9 cellular contexts compared by ENCODE assay signal in genomic region chr6:158815915-158816314, GRCh38. TPM values are rescaled to one million over a fixed set of nuclear protein-coding genes. Genes with fewer than 3 reads are reported as not detected.
DNase-seq lines count a peak whose midpoint lies in the region; ATAC-seq lines count a peak whose summit lies in the region.
"Had no signal": no experiment of that assay in that cellular context is flagged by ENCODE, and none has a peak within 500 bp of the region (broad histone marks: within the 10 kb centered on the region; RNA-seq: fewer than 3 reads in every experiment).

No MANE protein-coding gene starts in this region.

- no peak overlapping the region for H3K9ac ChIP-seq in iPS-18a (ENCODE audit: low read length)

- intact Hi-C loops in activated T-helper 1 cell treated with anti-CD3 and anti-CD28 coated beads, Interleukin-12 subunit alpha, Interleukin-12 subunit beta, Interleukin-2, Interleukin-4 antibody, amounts not matched to agents 30 ng/mL and 10 ng/mL and 1 ng/mL, durations not matched to agents 14 hours and 24 hours and 36 hours (cut with micrococcal nuclease) = loop anchor here (1.0 to 5.0 kb wide), 7 partner anchors 13 to 1156 kb away; partner anchors contain the start of genes TCP1 and TMEM181

- no peak overlapping the region for H3K27ac ChIP-seq in iPS-18a (ENCODE audit: low read length)

- POLR2A ChIA-PET in activated CD4-positive, alpha-beta T cell treated with anti-CD3 and anti-CD28 coated beads, Interleukin-2, amount 10 ng/mL, durations not matched to agents 7 days and 5 days (lab: Charles Lee) = no interaction called here

- H3K9me3 Mint-ChIP-seq in activated CD4-positive, alpha-beta T cell treated with anti-CD3 and anti-CD28 coated beads, Interleukin-2, amount 10 ng/mL, durations not matched to agents 7 days and 5 days = peaks cover 5% of the 10 kb centered on the region
- H3K9me3 Mint-ChIP-seq in activated T-helper 1 cell treated with anti-CD3 and anti-CD28 coated beads, Interleukin-12 subunit alpha, Interleukin-12 subunit beta, Interleukin-2, Interleukin-4 antibody, amounts not matched to agents 30 ng/mL and 10 ng/mL and 1 ng/mL, durations not matched to agents 14 hours and 24 hours and 36 hours = no peaks in the 10 kb centered on the region
- peaks cover 3% of the 10 kb centered on the region for H3K9me3 Mint-ChIP-seq in stimulated activated memory B cell treated with anti-CD40 and anti-IgM and Interleukin-4, amounts not matched to agents 10 μg/mL and 1 μg/mL and 100 μg/mL, for 72 hours

- H3K4me1 Mint-ChIP-seq in activated CD4-positive, alpha-beta T cell treated with anti-CD3 and anti-CD28 coated beads, Interleukin-2, amount 10 ng/mL, durations not matched to agents 7 days and 5 days = peaks cover 67% of the 10 kb centered on the region
- peaks cover 74% of the 10 kb centered on the region for H3K4me1 Mint-ChIP-seq in activated T-helper 1 cell treated with anti-CD3 and anti-CD28 coated beads, Interleukin-12 subunit alpha, Interleukin-12 subunit beta, Interleukin-2, Interleukin-4 antibody, amounts not matched to agents 30 ng/mL and 10 ng/mL and 1 ng/mL, durations not matched to agents 14 hours and 24 hours and 36 hours (ENCODE audit: low read depth)
- H3K4me1 Mint-ChIP-seq in stimulated activated memory B cell treated with anti-CD40 and anti-IgM and Interleukin-4, amounts not matched to agents 10 μg/mL and 1 μg/mL and 100 μg/mL, for 72 hours = peaks cover 49% of the 10 kb centered on the region

- peak overlapping the region; percentile 100 for H3K4me3 Mint-ChIP-seq in activated CD4-positive, alpha-beta T cell treated with anti-CD3 and anti-CD28 coated beads, Interleukin-2, amount 10 ng/mL, durations not matched to agents 7 days and 5 days
- peak overlapping the region; percentile 100 for H3K4me3 Mint-ChIP-seq in activated T-helper 1 cell treated with anti-CD3 and anti-CD28 coated beads, Interleukin-12 subunit alpha, Interleukin-12 subunit beta, Interleukin-2, Interleukin-4 antibody, amounts not matched to agents 30 ng/mL and 10 ng/mL and 1 ng/mL, durations not matched to agents 14 hours and 24 hours and 36 hours
- H3K4me3 Mint-ChIP-seq in stimulated activated memory B cell treated with anti-CD40 and anti-IgM and Interleukin-4, amounts not matched to agents 10 μg/mL and 1 μg/mL and 100 μg/mL, for 72 hours = peak overlapping the region; percentile 100

- H3K27ac Mint-ChIP-seq in activated CD4-positive, alpha-beta T cell treated with anti-CD3 and anti-CD28 coated beads, Interleukin-2, amount 10 ng/mL, durations not matched to agents 7 days and 5 days = peak overlapping the region; percentile 98
- H3K27ac Mint-ChIP-seq in activated T-helper 1 cell treated with anti-CD3 and anti-CD28 coated beads, Interleukin-12 subunit alpha, Interleukin-12 subunit beta, Interleukin-2, Interleukin-4 antibody, amounts not matched to agents 30 ng/mL and 10 ng/mL and 1 ng/mL, durations not matched to agents 14 hours and 24 hours and 36 hours = peak overlapping the region; percentile 98
- H3K27ac Mint-ChIP-seq in stimulated activated memory B cell treated with anti-CD40 and anti-IgM and Interleukin-4, amounts not matched to agents 10 μg/mL and 1 μg/mL and 100 μg/mL, for 72 hours = peak overlapping the region; percentile 95

- peaks cover 10% of the 10 kb centered on the region for H3K27me3 ChIP-seq in iPS-18a (ENCODE audit: control insufficient read depth, insufficient read depth, low read length)

- no peaks in the 10 kb centered on the region for H3K27me3 Mint-ChIP-seq in activated CD4-positive, alpha-beta T cell treated with anti-CD3 and anti-CD28 coated beads, Interleukin-2, amount 10 ng/mL, durations not matched to agents 7 days and 5 days
- H3K27me3 Mint-ChIP-seq in activated T-helper 1 cell treated with anti-CD3 and anti-CD28 coated beads, Interleukin-12 subunit alpha, Interleukin-12 subunit beta, Interleukin-2, Interleukin-4 antibody, amounts not matched to agents 30 ng/mL and 10 ng/mL and 1 ng/mL, durations not matched to agents 14 hours and 24 hours and 36 hours (ENCODE audit: insufficient read depth) = no peaks in the 10 kb centered on the region
- H3K27me3 Mint-ChIP-seq in stimulated activated memory B cell treated with anti-CD40 and anti-IgM and Interleukin-4, amounts not matched to agents 10 μg/mL and 1 μg/mL and 100 μg/mL, for 72 hours = no peaks in the 10 kb centered on the region

- CTCF ChIA-PET in activated CD4-positive, alpha-beta T cell treated with anti-CD3 and anti-CD28 coated beads, Interleukin-2, amount 10 ng/mL, durations not matched to agents 7 days and 5 days (lab: Charles Lee) = no interaction called here

- ATAC-seq in stimulated activated memory B cell treated with anti-CD40 and anti-IgM and Interleukin-4, amounts not matched to agents 10 μg/mL and 1 μg/mL and 100 μg/mL, for 72 hours = no peak
- no peak for ATAC-seq in GM21786 (IDR thresholded peaks at IDR 0.05; ENCODE audit: unreplicated experiment)

- peaks cover 34% of the 10 kb centered on the region for H3K4me1 ChIP-seq in iPS-18a (ENCODE audit: control insufficient read depth, low read depth, low read length)

- peaks cover 71% of the 10 kb centered on the region for H3K36me3 Mint-ChIP-seq in activated CD4-positive, alpha-beta T cell treated with anti-CD3 and anti-CD28 coated beads, Interleukin-2, amount 10 ng/mL, durations not matched to agents 7 days and 5 days (ENCODE audit: low read depth)
- H3K36me3 Mint-ChIP-seq in activated T-helper 1 cell treated with anti-CD3 and anti-CD28 coated beads, Interleukin-12 subunit alpha, Interleukin-12 subunit beta, Interleukin-2, Interleukin-4 antibody, amounts not matched to agents 30 ng/mL and 10 ng/mL and 1 ng/mL, durations not matched to agents 14 hours and 24 hours and 36 hours (ENCODE audit: low read depth) = peaks cover 48% of the 10 kb centered on the region
- peaks cover 58% of the 10 kb centered on the region for H3K36me3 Mint-ChIP-seq in stimulated activated memory B cell treated with anti-CD40 and anti-IgM and Interleukin-4, amounts not matched to agents 10 μg/mL and 1 μg/mL and 100 μg/mL, for 72 hours

- DNase-seq in activated CD4-positive, alpha-beta T cell treated with anti-CD3 and anti-CD28 coated beads, Interleukin-2, amount 10 ng/mL, durations not matched to agents 7 days and 5 days = no peak
- no peak for DNase-seq in activated CD4-positive, alpha-beta T cell treated with anti-CD3 and anti-CD28 coated beads for 1 hour
- no peak for DNase-seq in activated T-helper 1 cell treated with anti-CD3 and anti-CD28 coated beads, Interleukin-12 subunit alpha, Interleukin-12 subunit beta, Interleukin-2, Interleukin-4 antibody, amounts not matched to agents 30 ng/mL and 10 ng/mL and 1 ng/mL, durations not matched to agents 14 hours and 24 hours and 36 hours (ENCODE audit: low spot score)
- no peak for DNase-seq in LoVo (ENCODE audit: low spot score)
- DNase-seq in activated effector memory CD4-positive, alpha-beta T cell treated with anti-CD3 and anti-CD28 coated beads, Interleukin-2, amount 50 U/mL, for 16 hours = no peak
- DNase-seq: NCI-H510A treated with DMSO at 0.1 percent for 48 hours had no signal

- peak overlapping the region; percentile 72 for H3K4me3 ChIP-seq in iPS-18a (ENCODE audit: low read length)

- H3K9me3 ChIP-seq in iPS-18a (ENCODE audit: control insufficient read depth, low read depth, low read length) = no peaks in the 10 kb centered on the region

- peaks cover 51% of the 10 kb centered on the region for H3K36me3 ChIP-seq in iPS-18a (ENCODE audit: control insufficient read depth, low read depth, low read length)

RNA-seq across cellular contexts. Expression of gene EZR, which starts 3.3 kb away (rescaled TPM):
- total RNA-seq in activated CD4-positive, alpha-beta T cell treated with anti-CD3 and anti-CD28 coated beads, Interleukin-2, amount 10 ng/mL, durations not matched to agents 7 days and 5 days = 100 to 1,000 TPM; 201 to 210 TPM
- 205 and 206 TPM in 2 replicates for total RNA-seq in activated T-helper 1 cell treated with anti-CD3 and anti-CD28 coated beads, Interleukin-12 subunit alpha, Interleukin-12 subunit beta, Interleukin-2, Interleukin-4 antibody, amounts not matched to agents 30 ng/mL and 10 ng/mL and 1 ng/mL, durations not matched to agents 14 hours and 24 hours and 36 hours
